In the genomic region with DNA sequence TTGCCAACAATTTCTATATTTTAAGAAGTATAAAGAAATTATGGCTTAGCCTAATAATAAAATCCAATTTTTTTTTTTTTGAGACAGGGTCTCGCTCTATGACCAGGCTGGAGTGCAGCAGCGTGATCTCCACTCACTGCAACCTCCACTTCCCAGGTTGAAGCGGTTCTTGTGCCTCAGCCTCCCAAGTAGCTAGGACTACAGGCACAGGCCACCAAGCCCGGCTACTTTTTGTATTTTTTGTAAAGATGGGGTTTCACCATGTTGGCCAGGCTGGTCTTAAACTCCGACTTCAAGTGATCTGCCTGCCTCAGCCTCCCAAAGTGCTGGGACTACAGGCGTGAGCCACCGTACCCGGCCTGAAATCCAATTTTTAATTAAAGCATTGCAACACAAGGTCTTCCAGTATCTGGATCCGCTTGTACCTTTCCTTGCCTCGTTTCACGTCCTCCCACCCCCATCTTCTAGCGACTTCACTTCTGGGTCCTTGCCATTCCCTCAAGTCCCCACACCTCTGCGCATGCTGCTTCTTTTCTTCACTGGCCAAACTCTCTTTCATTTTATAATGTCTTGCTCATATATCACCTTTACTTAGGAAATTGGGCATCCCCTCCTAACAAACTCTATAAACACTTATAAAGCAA, we compare ENCODE assay signal across 8 cellular contexts. TPM values are rescaled to one million over a fixed set of nuclear protein-coding genes. Genes with fewer than 3 reads are reported as not detected.
DNase-seq lines count a peak whose midpoint lies in the region; ATAC-seq, FAIRE-seq and TF ChIP-seq lines count a peak whose summit lies in the region.

No MANE protein-coding gene starts in this region.

- DNase-seq in right cardiac atrium, result no peak
- no peak for DNase-seq in left ventricle myocardium superior
- DNase-seq in astrocyte (ENCODE audit: low read depth), result no peak
- DNase-seq in lower leg skin (ENCODE audit: low spot score in 2 of 2), result no peak
- DNase-seq in stimulated activated CD4-positive, alpha-beta T cell treated with anti-CD3 and anti-CD28 coated beads, Interleukin-4, amount 100 ng/mL, for 1 hour, result no peak
- DNase-seq in kidney glomerular epithelial cell (lab: John Stamatoyannopoulos, UW), result no peak
- DNase-seq in NCI-H2171 treated with DMSO at 0.1 percent for 48 hours (lab: John Stamatoyannopoulos, UW), result no peak
- no peak for DNase-seq in stimulated activated naive CD4-positive, alpha-beta T cell treated with Interleukin-2 at 50 U/mL for 16 hours (lab: John Stamatoyannopoulos, UW)

- H3K27me3 ChIP-seq in right cardiac atrium (ENCODE audit: control insufficient read depth, insufficient read depth), result no peaks in the 10 kb centered on the region
- H3K27me3 ChIP-seq in astrocyte (ENCODE audit: insufficient read depth, low read length), result no peaks in the 10 kb centered on the region

- peaks cover 1% of the 10 kb centered on the region for H3K36me3 Mint-ChIP-seq in astrocyte (ENCODE audit: low read depth, unreplicated experiment)

- H3K27ac ChIP-seq in right cardiac atrium (ENCODE audit: low read length) (peak overlapping the region; percentile 21), astrocyte (ENCODE audit: low read depth, low read length) (peak overlapping the region; percentile 18)

- H3K9me3 ChIP-seq in right cardiac atrium (ENCODE audit: control insufficient read depth, low read length) (no peaks in the 10 kb centered on the region), astrocyte (ENCODE audit: insufficient read depth, low read depth, low read length) (no peaks in the 10 kb centered on the region)

- 73% methylated on average over 13 of the region's 13 CpGs for WGBS in right cardiac atrium
- 74 to 77% methylated on average over 13 of the region's 13 CpGs for WGBS in lower leg skin, 2 donors

- H3K4me1 Mint-ChIP-seq in astrocyte (ENCODE audit: low read depth, unreplicated experiment), result peaks cover 20% of the 10 kb centered on the region

- no peak overlapping the region for H3K4me3 Mint-ChIP-seq in astrocyte (ENCODE audit: unreplicated experiment)

- intact Hi-C loops in right cardiac atrium (cut with DNase I), result loop anchor here in 2 of 4 donors (10.0 kb wide), 1 partner anchor 138 kb away; no protein-coding TSS in a partner anchor
- intact Hi-C loops in left ventricle myocardium superior (cut with micrococcal nuclease), result loop anchor here (5.0 kb wide), 2 partner anchors 36 to 136 kb away; no protein-coding TSS in a partner anchor
- intact Hi-C loops in lower leg skin (cut with DNase I; ENCODE audit: low total_unique reads), result loop anchor here (10.0 kb wide), 1 partner anchor 138 kb away; no protein-coding TSS in a partner anchor

- H3K27me3 Mint-ChIP-seq in astrocyte (ENCODE audit: low read depth, unreplicated experiment), result no peaks in the 10 kb centered on the region

- peaks cover 6% of the 10 kb centered on the region for H3K4me1 ChIP-seq in right cardiac atrium (ENCODE audit: control insufficient read depth, insufficient read depth, low read length)
- H3K4me1 ChIP-seq in astrocyte (ENCODE audit: insufficient read depth, low read length), result peaks cover 7% of the 10 kb centered on the region

- peak overlapping the region; percentile 91 for H3K4me2 ChIP-seq in astrocyte (ENCODE audit: low read length)

- ATAC-seq in right cardiac atrium (no peak), left ventricle myocardium superior (no peak)

- H3K27ac Mint-ChIP-seq in astrocyte (ENCODE audit: unreplicated experiment), result no peak overlapping the region

- TF ChIP-seq CTCF in astrocyte (IDR thresholded peaks at IDR 0.05; ENCODE audit: insufficient read depth, low read depth, low read length), result no peak
- TF ChIP-seq CTCF in lower leg skin (IDR thresholded peaks at IDR 0.05), result no peak

- H3K9me3 Mint-ChIP-seq in astrocyte (ENCODE audit: unreplicated experiment), result no peaks in the 10 kb centered on the region

- H3K9ac ChIP-seq in astrocyte (ENCODE audit: low read length), result peak overlapping the region; percentile 99

- H3K4me3 ChIP-seq in right cardiac atrium (ENCODE audit: low read length) (peak overlapping the region; percentile 95), astrocyte (ENCODE audit: insufficient read depth, low read depth, low read length) (peak overlapping the region; percentile 98), lower leg skin (ENCODE audit: low read depth, poor library complexity, severe bottlenecking) (peak overlapping the region; percentile 25)

- peaks cover 61% of the 10 kb centered on the region for H4K20me1 ChIP-seq in astrocyte (ENCODE audit: insufficient read depth, low read length)

- peaks cover 4% of the 10 kb centered on the region for H3K36me3 ChIP-seq in astrocyte (ENCODE audit: insufficient read depth, low read length)

- H3K79me2 ChIP-seq in astrocyte (ENCODE audit: insufficient read depth, low read length), result peaks cover 97% of the 10 kb centered on the region

- no peak for FAIRE-seq in astrocyte (lab: Jason Lieb, UNC)

- no peak for TF ChIP-seq POLR2A in lower leg skin (IDR thresholded peaks at IDR 0.05)

- H2AFZ ChIP-seq in astrocyte (ENCODE audit: low read depth, low read length), result no peak overlapping the region

RNA-seq across cellular contexts. Expression of gene FUBP1, which starts 2.3 kb away (rescaled TPM):
- 10 to 100 TPM; 57.6 to 73.0 (median 58.9) TPM for total RNA-seq in right cardiac atrium
- polyA plus RNA-seq in right cardiac atrium, result 39.5 TPM
- total RNA-seq in left ventricle myocardium superior, result 50.7 TPM
- 113 and 128 TPM in 2 replicates for total RNA-seq in astrocyte
- 100 to 1,000 TPM in 1 of 4 donors, 10 to 100 TPM in 3; 48.7 to 105 (median 58.9) TPM for total RNA-seq in lower leg skin

RNA-seq across cellular contexts. Expression of gene DNAJB4, which starts 28.2 kb away (rescaled TPM):
- 100 to 1,000 TPM in 2 of 4 donors, 10 to 100 TPM in 2; 71.2 to 106 (median 98.6) TPM for total RNA-seq in right cardiac atrium
- polyA plus RNA-seq in right cardiac atrium, result 46.9 TPM
- 99.4 TPM for total RNA-seq in left ventricle myocardium superior
- 57.9 and 58.6 TPM in 2 replicates for total RNA-seq in astrocyte
- 10 to 100 TPM in 3 of 4 donors, 1 to 10 TPM in 1; 9.3 to 15.5 (median 13.6) TPM for total RNA-seq in lower leg skin

Comparison
In these comparisons a context has a peak if more than half of its experiments do, and no peak if none do; other contexts are left out.
1. H3K4me3 ChIP-seq: peak in every context shown above with its lines; median percentile 98 in astrocyte; 95 in right cardiac atrium; 25 in lower leg skin.